ENCODE assay signal across 12 cellular contexts in genomic region chr19:29851769-29852521, GRCh38. TPM values are rescaled to one million over a fixed set of nuclear protein-coding genes. Genes with fewer than 3 reads are reported as not detected.
A peak's percentile ranks its signal among the peaks of the same experiment; 100 is the strongest.
DNase-seq lines count a peak whose midpoint lies in the region; ATAC-seq and TF ChIP-seq lines count a peak whose summit lies in the region.
"Had no signal": no experiment of that assay in that cellular context is flagged by ENCODE, and none has a peak within 500 bp of the region (broad histone marks: within the 10 kb centered on the region; RNA-seq: fewer than 3 reads in every experiment).

No MANE protein-coding gene starts in this region.

- ATAC-seq in GM18505 (IDR thresholded peaks at IDR 0.05; ENCODE audit: unreplicated experiment) (peak; percentile 78), GM19438 (IDR thresholded peaks at IDR 0.05; ENCODE audit: low read depth, unreplicated experiment) (peak; percentile 69), HG02885 (IDR thresholded peaks at IDR 0.05; ENCODE audit: poor library complexity, unreplicated experiment) (peak; percentile 89), HG03045 (IDR thresholded peaks at IDR 0.05; ENCODE audit: unreplicated experiment) (no peak)
- ATAC-seq in activated T-helper 17 cell treated with anti-CD3 and anti-CD28 coated beads, Interleukin-2, amount 50 U/mL, for 72 hours (replicated peaks) = peak; percentile 91

- no peaks in the 10 kb centered on the region for H3K36me3 Mint-ChIP-seq in activated T-helper 17 cell treated with anti-CD3 and anti-CD28 coated beads, Interleukin-2, amount 50 U/mL, for 72 hours (ENCODE audit: low read depth)
- H3K36me3 Mint-ChIP-seq: brain had no signal

- CTCF ChIA-PET in RWPE1 (lab: Yijun Ruan, JAX) = no interaction called here

- DNase-seq in NCI-H1417 (lab: John Stamatoyannopoulos, UW) (no peak), WERI-Rb-1 (no peak), RWPE1 (ENCODE audit: low spot score) (no peak)
- DNase-seq: NCI-H2081, SHP77 had no signal

- peaks cover 6% of the 10 kb centered on the region for H3K4me1 Mint-ChIP-seq in activated T-helper 17 cell treated with anti-CD3 and anti-CD28 coated beads, Interleukin-2, amount 50 U/mL, for 72 hours

- no peak overlapping the region for H3K4me3 ChIP-seq in WERI-Rb-1 (ENCODE audit: low read depth, low read length)
- H3K4me3 ChIP-seq: skin epidermis had no signal

- TF ChIP-seq CTCF in WERI-Rb-1 (IDR thresholded peaks at IDR 0.05; ENCODE audit: low read depth, low read length) (no peak), RWPE1 (conservative IDR thresholded peaks at IDR 0.05; ENCODE audit: low read depth) (no peak)

- H3K27me3 ChIP-seq in WERI-Rb-1 (ENCODE audit: insufficient read depth, low read depth, severe bottlenecking) = no peaks in the 10 kb centered on the region

- no peak for TF ChIP-seq POLR2A in GM18505 (IDR thresholded peaks at IDR 0.05; ENCODE audit: borderline replicate concordance, extremely low read depth, insufficient read depth, insufficient read length)

- no peak overlapping the region for H3K4me3 Mint-ChIP-seq in activated T-helper 17 cell treated with anti-CD3 and anti-CD28 coated beads, Interleukin-2, amount 50 U/mL, for 72 hours
- H3K4me3 Mint-ChIP-seq: brain had no signal

- peak overlapping the region; percentile 59 for H3K27ac Mint-ChIP-seq in activated T-helper 17 cell treated with anti-CD3 and anti-CD28 coated beads, Interleukin-2, amount 50 U/mL, for 72 hours
- H3K27ac Mint-ChIP-seq: brain had no signal

- peaks cover 9% of the 10 kb centered on the region for H3K27me3 Mint-ChIP-seq in activated T-helper 17 cell treated with anti-CD3 and anti-CD28 coated beads, Interleukin-2, amount 50 U/mL, for 72 hours

- POLR2A ChIA-PET in RWPE1 (lab: Yijun Ruan, JAX; ENCODE audit: low non-redundant PET) = no interaction called here

- H3K9me3 Mint-ChIP-seq in activated T-helper 17 cell treated with anti-CD3 and anti-CD28 coated beads, Interleukin-2, amount 50 U/mL, for 72 hours = no peaks in the 10 kb centered on the region

- H3K27ac ChIP-seq in WERI-Rb-1 = no peak overlapping the region
- H3K27ac ChIP-seq in RWPE1 = no peak overlapping the region
- H3K27ac ChIP-seq: skin epidermis had no signal

- H3K9me3 ChIP-seq in WERI-Rb-1 (ENCODE audit: severe bottlenecking) = no peaks in the 10 kb centered on the region

- H3K36me3 ChIP-seq in WERI-Rb-1 = no peaks in the 10 kb centered on the region

RNA-seq across cellular contexts. Expression of gene CCNE1, which starts 40.2 kb away (rescaled TPM):
- 10 to 100 TPM; 20.1 to 31.5 TPM for total RNA-seq in activated T-helper 17 cell treated with anti-CD3 and anti-CD28 coated beads, Interleukin-2, amount 50 U/mL, for 72 hours
